In genomic region chr6:108873971-108874370, GRCh38 we compare ENCODE assay signal across 12 cellular contexts. TPM values are rescaled to one million over a fixed set of nuclear protein-coding genes. Genes with fewer than 3 reads are reported as not detected.
DNase-seq lines count a peak whose midpoint lies in the region; ATAC-seq and TF ChIP-seq lines count a peak whose summit lies in the region.
"Had no signal": no experiment of that assay in that cellular context is flagged by ENCODE, and none has a peak within 500 bp of the region (broad histone marks: within the 10 kb centered on the region; RNA-seq: fewer than 3 reads in every experiment).

No MANE protein-coding gene starts in this region.

- intact Hi-C loops in gastrocnemius medialis (cut with DNase I; ENCODE audit: low total_unique reads) (no loop called here), dorsolateral prefrontal cortex (cut with DNase I) (no loop called here)

- H3K27me3 Mint-ChIP-seq in CD4-positive, CD25-positive, alpha-beta regulatory T cell: no peaks in the 10 kb centered on the region
- H3K27me3 Mint-ChIP-seq in central memory CD8-positive, alpha-beta T cell: no peaks in the 10 kb centered on the region

- no peaks in the 10 kb centered on the region for H3K36me3 ChIP-seq in CD4-positive, CD25-positive, alpha-beta regulatory T cell (ENCODE audit: control insufficient read depth, insufficient read depth, low read length)
- H3K36me3 ChIP-seq in Karpas-422 (ENCODE audit: insufficient read depth, low read length) (no peaks in the 10 kb centered on the region), gastrocnemius medialis (no peaks in the 10 kb centered on the region)

- H3K9me2 ChIP-seq in Karpas-422 (replicated peaks; ENCODE audit: insufficient read depth, low read length): 0 out of 2 replicates have a peak, but pooled peaks cover 4% of the 10 kb centered on the region

- ATAC-seq in CD4-positive, CD25-positive, alpha-beta regulatory T cell (ENCODE audit: low read depth in 2 of 2): no peak
- ATAC-seq in central memory CD8-positive, alpha-beta T cell (replicated peaks; ENCODE audit: extremely low read depth, poor library complexity, severe bottlenecking): no peak
- ATAC-seq in gastrocnemius medialis (no peak), HG03045 (IDR thresholded peaks at IDR 0.05; ENCODE audit: unreplicated experiment) (no peak)

- no peaks in the 10 kb centered on the region for H3K27me3 ChIP-seq in CD4-positive, CD25-positive, alpha-beta regulatory T cell (ENCODE audit: control insufficient read depth, insufficient read depth, low read length)
- H3K27me3 ChIP-seq in Karpas-422 (ENCODE audit: low read length) (no peaks in the 10 kb centered on the region), gastrocnemius medialis (no peaks in the 10 kb centered on the region), dorsolateral prefrontal cortex (no peaks in the 10 kb centered on the region)

- peaks cover 0 to 6% (median 3%) of the 10 kb centered on the region in 7 donors for H3K9me3 Mint-ChIP-seq in CD4-positive, CD25-positive, alpha-beta regulatory T cell
- peaks cover under 1% of the 10 kb centered on the region for H3K9me3 Mint-ChIP-seq in central memory CD8-positive, alpha-beta T cell
- H3K9me3 Mint-ChIP-seq: mesothelial cell of epicardium had no signal

- peak overlapping the region; percentile 19; the same call in 1 of the 2 replicates for H2AFZ ChIP-seq in Karpas-422 (ENCODE audit: low read length)

- peak overlapping the region; percentile 24 to 87 (median 84) for H3K4me3 Mint-ChIP-seq in CD4-positive, CD25-positive, alpha-beta regulatory T cell
- H3K4me3 Mint-ChIP-seq in central memory CD8-positive, alpha-beta T cell: peak overlapping the region; percentile 63
- H3K4me3 Mint-ChIP-seq: mesothelial cell of epicardium had no signal

- TF ChIP-seq POLR2A in gastrocnemius medialis (IDR thresholded peaks at IDR 0.05): no peak

- H3K27ac Mint-ChIP-seq in CD4-positive, CD25-positive, alpha-beta regulatory T cell: peak overlapping the region; percentile 95 to 98 (median 97)
- peak overlapping the region; percentile 96 for H3K27ac Mint-ChIP-seq in central memory CD8-positive, alpha-beta T cell (ENCODE audit: low read depth)
- H3K27ac Mint-ChIP-seq: mesothelial cell of epicardium had no signal

- peak overlapping the region; percentile 70 for H3K4me3 ChIP-seq in CD4-positive, CD25-positive, alpha-beta regulatory T cell (ENCODE audit: low read depth, low read length)
- H3K4me3 ChIP-seq in Karpas-422 (ENCODE audit: low read length) (no peak overlapping the region), gastrocnemius medialis (no peak overlapping the region), dorsolateral prefrontal cortex (no peak overlapping the region)

- POLR2A ChIA-PET in HEK293T (lab: Yijun Ruan, JAX): no interaction called here

- H3K79me2 ChIP-seq in Karpas-422 (ENCODE audit: low read length): no peaks in the 10 kb centered on the region

- peaks cover 51% of the 10 kb centered on the region for H3K4me1 ChIP-seq in CD4-positive, CD25-positive, alpha-beta regulatory T cell (ENCODE audit: control insufficient read depth, insufficient read depth, low read length, poor library complexity, severe bottlenecking)
- H3K4me1 ChIP-seq in Karpas-422 (ENCODE audit: low read length): peaks cover 14% of the 10 kb centered on the region
- H3K4me1 ChIP-seq in gastrocnemius medialis: peaks cover 12 to 18% of the 10 kb centered on the region in 2 donors
- H3K4me1 ChIP-seq: Caco-2 had no signal

- H3K9me3 ChIP-seq in CD4-positive, CD25-positive, alpha-beta regulatory T cell (ENCODE audit: control insufficient read depth in 2 of 2, low read length in 2 of 2): no peaks in the 10 kb centered on the region
- no peaks in the 10 kb centered on the region for H3K9me3 ChIP-seq in Karpas-422 (ENCODE audit: low read length)
- H3K9me3 ChIP-seq in gastrocnemius medialis: no peaks in the 10 kb centered on the region
- H3K9me3 ChIP-seq: Caco-2 had no signal

- no peak overlapping the region for H3K4me2 ChIP-seq in Karpas-422 (ENCODE audit: low read depth, low read length, poor library complexity, severe bottlenecking)

- H3K9ac ChIP-seq in Karpas-422 (ENCODE audit: low read length): no peak overlapping the region

- peak overlapping the region; percentile 82 for H3K27ac ChIP-seq in CD4-positive, CD25-positive, alpha-beta regulatory T cell (ENCODE audit: insufficient read depth, low read length, poor library complexity, severe bottlenecking)
- no peak overlapping the region for H3K27ac ChIP-seq in Karpas-422 (ENCODE audit: low read length)
- peak overlapping the region; percentile 31 to 58 (median 42) for H3K27ac ChIP-seq in gastrocnemius medialis
- peak overlapping the region in 28 of 59 donors; percentile 0 to 91 (median 67) for H3K27ac ChIP-seq in dorsolateral prefrontal cortex

- no peaks in the 10 kb centered on the region for H4K20me1 ChIP-seq in Karpas-422 (ENCODE audit: insufficient read depth, low read depth, low read length)

- in situ Hi-C loops in gastrocnemius medialis (cut with MboI; ENCODE audit: low sequenced_read_pairs in 4 of 4): no loop called here
- in situ Hi-C loops in ACHN (cut with HindIII; ENCODE audit: low pct_ligation_motif_present, low pct_unique_long_range_greater_than_20kb, low sequenced_read_pairs): no loop called here

- peaks cover 51% of the 10 kb centered on the region for H3K36me3 Mint-ChIP-seq in CD4-positive, CD25-positive, alpha-beta regulatory T cell
- H3K36me3 Mint-ChIP-seq in central memory CD8-positive, alpha-beta T cell (ENCODE audit: insufficient read depth): peaks cover 4% of the 10 kb centered on the region

- CTCF ChIA-PET in HEK293T (lab: Yijun Ruan, JAX): no interaction called here

- DNase-seq in CD4-positive, CD25-positive, alpha-beta regulatory T cell: peak in 1 of 3 donors; percentile 5
- no peak for DNase-seq in Karpas-422
- DNase-seq in central memory CD8-positive, alpha-beta T cell (ENCODE audit: low spot score in 2 of 2): no peak
- DNase-seq in gastrocnemius medialis: no peak
- no peak for DNase-seq in HEK293T (ENCODE audit: extremely low spot score)
- DNase-seq in dorsolateral prefrontal cortex: no peak
- DNase-seq in ACHN: no peak
- DNase-seq: Caco-2, NCI-H1694 treated with DMSO at 0.1 percent for 48 hours, NCI-H748 treated with DMSO at 0.1 percent for 48 hours had no signal

- H3K4me1 Mint-ChIP-seq in CD4-positive, CD25-positive, alpha-beta regulatory T cell: peaks cover 39 to 70% (median 55%) of the 10 kb centered on the region in 4 donors
- H3K4me1 Mint-ChIP-seq in central memory CD8-positive, alpha-beta T cell: peaks cover 49% of the 10 kb centered on the region

- TF ChIP-seq CTCF in gastrocnemius medialis (IDR thresholded peaks at IDR 0.05 in 4 of 5, conservative IDR thresholded peaks at IDR 0.05 in 1 of 5) (no peak), dorsolateral prefrontal cortex (IDR thresholded peaks at IDR 0.05 in 54 of 56, conservative IDR thresholded peaks at IDR 0.05 in 2 of 56; ENCODE audit: low read depth in 1 of 56, partially characterized antibody in 56 of 56) (no peak)

TF ChIP-seq in HEK293T, 16 proteins besides CTCF, POLR2A, EP300 and RAD21:
- TF ChIP-seq FOXM1 (IDR thresholded peaks at IDR 0.05; ENCODE audit: borderline replicate concordance) (no peak), LEF1 (IDR thresholded peaks at IDR 0.05; ENCODE audit: borderline replicate concordance) (no peak), NFRKB (IDR thresholded peaks at IDR 0.05) (no peak), L3MBTL2 (conservative IDR thresholded peaks at IDR 0.05) (no peak), ELF4 (IDR thresholded peaks at IDR 0.05) (no peak), PKNOX1 (IDR thresholded peaks at IDR 0.05) (no peak), ARNT (IDR thresholded peaks at IDR 0.05) (no peak)

RNA-seq across cellular contexts. Expression of gene ARMC2, which starts 25.7 kb away (rescaled TPM):
- 12.5 TPM for total RNA-seq in CD4-positive, CD25-positive, alpha-beta regulatory T cell
- 1 to 10 TPM; 3.5 to 8.4 (median 6.5) TPM for polyA plus RNA-seq in CD4-positive, CD25-positive, alpha-beta regulatory T cell
- total RNA-seq in Karpas-422 (2014; rRNA removed; shearing (Covaris generic); ENCODE audit: low replicate concordance): 1.0 and 1.2 TPM in 2 replicates
- total RNA-seq in gastrocnemius medialis (1 to 10 TPM in 1 of 4 donors, under 1 TPM in 3; 0.20 to 1.8 (median 0.56) TPM), dorsolateral prefrontal cortex (10 to 100 TPM; 21.4 to 65.7 (median 42.0) TPM)
